In genomic region chr1:182595641-182596240, GRCh38 we compare ENCODE assay signal across 8 cellular contexts. TPM values are rescaled to one million over a fixed set of nuclear protein-coding genes. Genes with fewer than 3 reads are reported as not detected.
DNase-seq lines count a peak whose midpoint lies in the region; ATAC-seq and TF ChIP-seq lines count a peak whose summit lies in the region.

No MANE protein-coding gene starts in this region.

- TF ChIP-seq CTCF in PC-3 (conservative IDR thresholded peaks at IDR 0.05; ENCODE audit: low read depth, low read length), result peak; percentile 77
- TF ChIP-seq CTCF in fibroblast of mammary gland (conservative IDR thresholded peaks at IDR 0.05; ENCODE audit: control insufficient read depth, insufficient read depth, low read depth, low read length), result peak; percentile 95

- intact Hi-C loops in PC-3 (cut with micrococcal nuclease), result loop anchor here (1.0 to 10.0 kb wide), 2 partner anchors 149 to 511 kb away; no protein-coding TSS in a partner anchor
- intact Hi-C loops in aorta (cut with DNase I), result loop anchor here in 1 of 2 donors (10.0 kb wide), 1 partner anchor 511 kb away; no protein-coding TSS in a partner anchor

- no peaks in the 10 kb centered on the region for H3K79me2 ChIP-seq in PC-3 (ENCODE audit: low read length)

- H3K4me1 Mint-ChIP-seq in activated T-cell treated with anti-CD3 and anti-CD28 coated beads, Interleukin-2, amount 50 U/mL, for 72 hours (ENCODE audit: low read depth), result peaks cover 6% of the 10 kb centered on the region

- no peaks in the 10 kb centered on the region for H3K9me3 Mint-ChIP-seq in activated T-cell treated with anti-CD3 and anti-CD28 coated beads, Interleukin-2, amount 50 U/mL, for 72 hours

- H4K20me1 ChIP-seq in PC-3 (ENCODE audit: low read length), result no peaks in the 10 kb centered on the region

- H3K4me2 ChIP-seq in PC-3 (ENCODE audit: low read length), result no peak overlapping the region

- 34 to 36% methylated on average over 4 of the region's 4 CpGs for WGBS in aorta, 2 donors

- H3F3A ChIP-seq in PC-3 (ENCODE audit: low read length, unreplicated experiment), result no peaks in the 10 kb centered on the region

- DNase-seq in COLO829 (ENCODE audit: low spot score), result peak; percentile 93
- peak; percentile 70 for DNase-seq in HT-29 (ENCODE audit: low spot score)
- DNase-seq in PC-3, result peak; percentile 63
- DNase-seq in activated T-cell treated with anti-CD3 and anti-CD28 coated beads, Interleukin-2, amount 50 U/mL, for 72 hours, result peak; percentile 66 to 71
- DNase-seq in fibroblast of mammary gland (ENCODE audit: low read depth), result peak; percentile 79
- DNase-seq in non-pigmented ciliary epithelial cell (ENCODE audit: low read depth), result peak; percentile 31
- peak; percentile 83 to 88 for DNase-seq in aorta

- peak; percentile 35; the same call in 1 of the 2 replicates for ATAC-seq in PC-3
- peak; percentile 32 to 57 for ATAC-seq in activated T-cell treated with anti-CD3 and anti-CD28 coated beads, Interleukin-2, amount 50 U/mL, for 72 hours (replicated peaks in 1 of 2)
- ATAC-seq in aorta (ENCODE audit: low FRiP score), result peak; percentile 89
- no peak for ATAC-seq in GM21390 (IDR thresholded peaks at IDR 0.05; ENCODE audit: unreplicated experiment)

- peaks cover 11% of the 10 kb centered on the region for H3K27me3 Mint-ChIP-seq in activated T-cell treated with anti-CD3 and anti-CD28 coated beads, Interleukin-2, amount 50 U/mL, for 72 hours (ENCODE audit: low read depth)

- peak overlapping the region; percentile 53 for H3K27ac Mint-ChIP-seq in activated T-cell treated with anti-CD3 and anti-CD28 coated beads, Interleukin-2, amount 50 U/mL, for 72 hours

- CTCF ChIA-PET in PC-3 (lab: Charles Lee), result interaction anchor here (0.6 to 1.0 kb wide), 4 partner anchors 189 to 523 kb away, joined by 3 to 4 read pairs (median 4); no protein-coding TSS in a partner anchor

- H3K4me3 ChIP-seq in PC-3 (ENCODE audit: low read length), result no peak overlapping the region
- H3K4me3 ChIP-seq in fibroblast of mammary gland (ENCODE audit: control insufficient read depth, low read depth, low read length), result no peak overlapping the region
- no peak overlapping the region for H3K4me3 ChIP-seq in aorta (ENCODE audit: low read length in 2 of 2)

- H3K27ac ChIP-seq in PC-3 (ENCODE audit: low read length), result no peak overlapping the region
- peak overlapping the region in 1 of 2 donors; percentile 38 for H3K27ac ChIP-seq in aorta (ENCODE audit: low read depth in 1 of 2, low read length in 2 of 2)

- POLR2A ChIA-PET in PC-3 (lab: Charles Lee; ENCODE audit: unreplicated experiment), result no interaction called here

- H3K9ac ChIP-seq in PC-3 (ENCODE audit: low read length), result no peak overlapping the region

- no peak overlapping the region for H3K4me3 Mint-ChIP-seq in activated T-cell treated with anti-CD3 and anti-CD28 coated beads, Interleukin-2, amount 50 U/mL, for 72 hours

- H2AFZ ChIP-seq in PC-3 (ENCODE audit: low read length), result no peak overlapping the region

- no peaks in the 10 kb centered on the region for H3K27me3 ChIP-seq in PC-3 (ENCODE audit: low read length)
- H3K27me3 ChIP-seq in aorta (ENCODE audit: control insufficient read depth in 1 of 2, insufficient read depth in 2 of 2, low read length in 1 of 2), result no peaks in the 10 kb centered on the region

- no peaks in the 10 kb centered on the region for H3K9me3 ChIP-seq in PC-3 (ENCODE audit: low read length)
- H3K9me3 ChIP-seq in aorta (ENCODE audit: control insufficient read depth, low read length), result no peaks in the 10 kb centered on the region

- H3K9me2 ChIP-seq in PC-3 (replicated peaks; ENCODE audit: low read length), result no peaks in the 10 kb centered on the region

- no TSS peak for BruUV-seq in PC-3 (replicated peaks; lab: Mats Ljungman, UMichigan)

- H3K36me3 ChIP-seq in PC-3 (ENCODE audit: low read depth, low read length) (no peaks in the 10 kb centered on the region), aorta (ENCODE audit: control insufficient read depth in 1 of 2, insufficient read depth in 2 of 2, low read length in 1 of 2) (no peaks in the 10 kb centered on the region)

- H3K36me3 Mint-ChIP-seq in activated T-cell treated with anti-CD3 and anti-CD28 coated beads, Interleukin-2, amount 50 U/mL, for 72 hours (ENCODE audit: insufficient read depth in 2 of 2), result peaks cover 5 to 7% of the 10 kb centered on the region in 2 donors

- peaks cover 7% of the 10 kb centered on the region for H3K4me1 ChIP-seq in PC-3 (ENCODE audit: insufficient read depth, low read length)
- H3K4me1 ChIP-seq in aorta (ENCODE audit: control insufficient read depth in 1 of 2, insufficient read depth in 2 of 2, low read length in 2 of 2), result no peaks in the 10 kb centered on the region

RNA-seq across cellular contexts. Expression of gene RNASEL, which starts 6.7 kb away (rescaled TPM):
- 1.6 and 1.9 TPM in 2 replicates for total RNA-seq in HT-29 (2014; rRNA removed; shearing (Covaris generic))
- 1.3 and 2.1 TPM in 2 replicates for total RNA-seq in PC-3 (2014; rRNA removed)
- 1 to 10 TPM; 3.6 to 3.9 TPM for total RNA-seq in activated T-cell treated with anti-CD3 and anti-CD28 coated beads, Interleukin-2, amount 50 U/mL, for 72 hours
- total RNA-seq in aorta, result 10 to 100 TPM in 1 of 2 donors, 1 to 10 TPM in 1; 6.8 to 13.9 TPM
- polyA plus RNA-seq in aorta, result 1 to 10 TPM; 3.9 to 6.9 TPM

RNA-seq across cellular contexts. Expression of gene RGS16, which starts 8.4 kb away (rescaled TPM):
- total RNA-seq in HT-29 (2014; rRNA removed; shearing (Covaris generic)), result 3.1 and 5.1 TPM in 2 replicates
- 0.40 and 1.5 TPM in 2 replicates for total RNA-seq in PC-3 (2014; rRNA removed)
- 10 to 100 TPM; 73.3 to 79.4 TPM for total RNA-seq in activated T-cell treated with anti-CD3 and anti-CD28 coated beads, Interleukin-2, amount 50 U/mL, for 72 hours
- 10 to 100 TPM in 1 of 2 donors, 1 to 10 TPM in 1; 9.2 to 20.9 TPM for total RNA-seq in aorta
- 1 to 10 TPM in 1 of 2 donors, under 1 TPM in 1; 0.50 to 7.0 TPM for polyA plus RNA-seq in aorta

Comparison
In these comparisons a context has a peak if more than half of its experiments do, and no peak if none do; other contexts are left out.
1. DNase-seq: peak in every context shown above with its lines; median percentile 93 in COLO829; 86 in aorta; 79 in fibroblast of mammary gland; 70 in HT-29; 68 in activated T-cell treated with anti-CD3 and anti-CD28 coated beads, Interleukin-2, amount 50 U/mL, for 72 hours; 63 in PC-3; 31 in non-pigmented ciliary epithelial cell.